In genomic region chr2:146321175-146321574, GRCh38 we compare ENCODE assay signal across 18 cellular contexts.
DNase-seq lines count a peak whose midpoint lies in the region; ATAC-seq, FAIRE-seq and TF ChIP-seq lines count a peak whose summit lies in the region.
"Had no signal": no experiment of that assay in that cellular context is flagged by ENCODE, and none has a peak within 500 bp of the region (broad histone marks: within the 10 kb centered on the region; RNA-seq: fewer than 3 reads in every experiment).

No MANE protein-coding gene starts in this region.

- TF ChIP-seq EP300 in H1 (IDR thresholded peaks at IDR 0.05; ENCODE audit: borderline replicate concordance in 1 of 2, low read depth in 2 of 2, low read length in 2 of 2) = no peak

- no peak overlapping the region for H3K4ac ChIP-seq in H1 (replicated peaks; ENCODE audit: insufficient read length, low read depth, low read length)

- TF ChIP-seq CTCF in H1 (IDR thresholded peaks at IDR 0.05; ENCODE audit: control extremely low read depth in 1 of 3, insufficient read depth in 1 of 3, low read depth in 1 of 3, low read length in 3 of 3) (no peak), upper lobe of right lung (IDR thresholded peaks at IDR 0.05) (no peak), breast epithelium (IDR thresholded peaks at IDR 0.05) (no peak)

- peak overlapping the region; percentile 76; the same call in 1 of the 2 replicates for H2AFZ ChIP-seq in H1 (ENCODE audit: low read length)

- H3K27ac ChIP-seq in BLaER1 (no peak overlapping the region), SJCRH30 (peak overlapping the region; percentile 26; the same call in 1 of the 2 replicates), H1 (ENCODE audit: low read depth, low read length) (no peak overlapping the region), muscle layer of duodenum (ENCODE audit: low read length) (no peak overlapping the region), upper lobe of right lung (no peak overlapping the region), breast epithelium (no peak overlapping the region)
- H3K27ac ChIP-seq: HL-60, skin epidermis had no signal

- H2BK120ac ChIP-seq in H1 (replicated peaks; ENCODE audit: low read depth, low read length) = no peak overlapping the region

- WGBS in H1 (ENCODE audit: extremely low coverage in 1 of 2, insufficient coverage in 1 of 2, insufficient read length in 1 of 2, insufficient replicate concordance in 2 of 2, low coverage in 1 of 2, low lambda C conversion rate in 2 of 2, missing lambda C conversion rate in 1 of 2), 2 experiments = 93% methylated on average over 2 of the region's 2 CpGs; no CpG with 5 or more reads in 1 of the 2 experiments

- no peak overlapping the region for H3K18ac ChIP-seq in H1 (ENCODE audit: extremely low read depth, low read length)

- peak overlapping the region; percentile 23 for H3K4me2 ChIP-seq in BLaER1
- H3K4me2 ChIP-seq in H1 (ENCODE audit: insufficient read depth in 1 of 2, low read depth in 2 of 2, low read length in 2 of 2) = no peak overlapping the region; a peak in 1 of 4 replicates

- H3K14ac ChIP-seq in H1 (ENCODE audit: insufficient read length) = no peak overlapping the region

- H2BK12ac ChIP-seq in H1 (ENCODE audit: low read depth, low read length) = peak overlapping the region; percentile 45; the same call in 1 of the 2 replicates

- H4K20me1 ChIP-seq in BLaER1 = no peaks in the 10 kb centered on the region
- no peaks in the 10 kb centered on the region for H4K20me1 ChIP-seq in H1 (replicated peaks in 1 of 2; ENCODE audit: control insufficient read depth in 1 of 2, insufficient read depth in 2 of 2, low read length in 2 of 2)

- DNase-seq in SJCRH30 = peak; percentile 75 to 85
- DNase-seq in H1 (ENCODE audit: low read depth in 1 of 2, low spot score in 2 of 2) = no peak
- DNase-seq in upper lobe of right lung = no peak
- DNase-seq in DMS 273 treated with DMSO at 0.1 percent for 48 hours (lab: John Stamatoyannopoulos, UW) = no peak
- DNase-seq in breast epithelium (ENCODE audit: low spot score in 2 of 2) = no peak
- DNase-seq: activated CD4-positive, alpha-beta T cell treated with anti-CD3 and anti-CD28 coated beads for 48 hours; central memory CD4-positive, alpha-beta T cell; NCI-H1417; stimulated activated naive B cell treated with anti-CD40 and anti-IgM and Interleukin-4, amounts not matched to agents 10 μg/mL and 1 μg/mL and 100 μg/mL, for 72 hours; T1000 had no signal

- no peak overlapping the region for H2AK5ac ChIP-seq in H1 (ENCODE audit: low read depth, low read length)

- no peak overlapping the region for H2BK20ac ChIP-seq in H1 (ENCODE audit: low read length)

- no peak overlapping the region for H3K23ac ChIP-seq in H1 (ENCODE audit: insufficient read length)

- no peak overlapping the region for H4K5ac ChIP-seq in H1 (ENCODE audit: insufficient read length, low read depth, low read length)

- H3K4me1 ChIP-seq in BLaER1 (peaks cover 17% of the 10 kb centered on the region), SJCRH30 (peaks cover 11% of the 10 kb centered on the region), H1 (replicated peaks in 1 of 4; ENCODE audit: control insufficient read depth in 3 of 4, insufficient read depth in 4 of 4, low read length in 3 of 4) (peaks cover 0 to 6% (median 0%) of the 10 kb centered on the region in 4 experiments; a peak in 1 of 7 replicates), muscle layer of duodenum (ENCODE audit: control insufficient read depth in 1 of 2, insufficient read depth in 2 of 2, low read length in 2 of 2) (no peaks in the 10 kb centered on the region), upper lobe of right lung (no peaks in the 10 kb centered on the region), breast epithelium (no peaks in the 10 kb centered on the region)

- no peaks in the 10 kb centered on the region for H3K23me2 ChIP-seq in H1 (ENCODE audit: low read depth, low read length)

- peak; percentile 24 for FAIRE-seq in H1 (lab: Jason Lieb, UNC)
- FAIRE-seq: G401.6, islet of Langerhans, urothelium cell line had no signal

- H3K9me3 ChIP-seq in BLaER1 = no peaks in the 10 kb centered on the region
- no peaks in the 10 kb centered on the region for H3K9me3 ChIP-seq in SJCRH30 (replicated peaks)
- no peaks in the 10 kb centered on the region for H3K9me3 ChIP-seq in H1 (ENCODE audit: insufficient read depth in 2 of 2, low read depth in 1 of 2, low read length in 1 of 2)
- no peaks in the 10 kb centered on the region for H3K9me3 ChIP-seq in muscle layer of duodenum (ENCODE audit: control insufficient read depth in 1 of 2, low read length in 2 of 2)
- no peaks in the 10 kb centered on the region for H3K9me3 ChIP-seq in upper lobe of right lung
- no peaks in the 10 kb centered on the region for H3K9me3 ChIP-seq in breast epithelium

- no peak overlapping the region for H2BK5ac ChIP-seq in H1 (ENCODE audit: low read depth, low read length)

- no peak overlapping the region for H4K8ac ChIP-seq in H1 (ENCODE audit: extremely low read depth, insufficient read depth, low read length)

- H3K79me2 ChIP-seq in H1 (ENCODE audit: control insufficient read depth in 1 of 2, insufficient read depth in 2 of 2, low read length in 2 of 2) = no peaks in the 10 kb centered on the region

- H3K9ac ChIP-seq in BLaER1 = no peak overlapping the region
- no peak overlapping the region for H3K9ac ChIP-seq in H1 (replicated peaks in 1 of 4; ENCODE audit: extremely low read depth in 1 of 4, low read depth in 3 of 4, low read length in 3 of 4)

- TF ChIP-seq POLR2A in H1 (IDR thresholded peaks at IDR 0.05; ENCODE audit: control extremely low read depth in 1 of 2, low read depth in 2 of 2, low read length in 2 of 2) (no peak), breast epithelium (IDR thresholded peaks at IDR 0.05) (no peak)

- no peak overlapping the region for H3K4me3 ChIP-seq in BLaER1
- 0 out of 2 replicates have a peak overlapping the region, but pooled peaks have one; percentile 5 for H3K4me3 ChIP-seq in SJCRH30
- no peak overlapping the region for H3K4me3 ChIP-seq in H1 (ENCODE audit: extremely low read depth in 1 of 4, insufficient read depth in 2 of 4, low read depth in 3 of 4, low read length in 4 of 4)
- H3K4me3 ChIP-seq in muscle layer of duodenum (ENCODE audit: low read depth in 1 of 2, low read length in 2 of 2) = peak overlapping the region; percentile 9 to 14
- H3K4me3 ChIP-seq in upper lobe of right lung = no peak overlapping the region
- no peak overlapping the region for H3K4me3 ChIP-seq in breast epithelium
- H3K4me3 ChIP-seq: skin epidermis had no signal

- no peak for TF ChIP-seq RAD21 in H1 (IDR thresholded peaks at IDR 0.05 in 1 of 2, conservative IDR thresholded peaks at IDR 0.05 in 1 of 2; ENCODE audit: low read depth in 2 of 2, low read length in 2 of 2)

- H3K36me3 ChIP-seq in BLaER1 = no peaks in the 10 kb centered on the region
- no peaks in the 10 kb centered on the region for H3K36me3 ChIP-seq in SJCRH30
- no peaks in the 10 kb centered on the region for H3K36me3 ChIP-seq in H1 (ENCODE audit: control insufficient read depth in 2 of 4, insufficient read depth in 4 of 4, low read length in 3 of 4)
- no peaks in the 10 kb centered on the region for H3K36me3 ChIP-seq in muscle layer of duodenum (ENCODE audit: control insufficient read depth in 1 of 2, insufficient read depth in 2 of 2, low read length in 2 of 2)
- no peaks in the 10 kb centered on the region for H3K36me3 ChIP-seq in upper lobe of right lung
- no peaks in the 10 kb centered on the region for H3K36me3 ChIP-seq in breast epithelium

- intact Hi-C loops in upper lobe of right lung (cut with DNase I) (no loop called here), breast epithelium (cut with DNase I; ENCODE audit: low total_unique reads) (no loop called here)

- ATAC-seq in upper lobe of right lung (no peak), HG02973 (IDR thresholded peaks at IDR 0.05; ENCODE audit: unreplicated experiment) (no peak)
- ATAC-seq: stimulated activated naive B cell treated with anti-CD40 and anti-IgM and Interleukin-4, amounts not matched to agents 10 μg/mL and 1 μg/mL and 100 μg/mL, for 72 hours had no signal

- H4K91ac ChIP-seq in H1 (replicated peaks; ENCODE audit: insufficient read length, low read length) = peak overlapping the region; percentile 54

- H3K27me3 ChIP-seq in BLaER1 (no peaks in the 10 kb centered on the region), SJCRH30 (no peaks in the 10 kb centered on the region), H1 (replicated peaks in 1 of 4; ENCODE audit: control insufficient read depth in 3 of 4, extremely low read depth in 1 of 4, insufficient read depth in 3 of 4, low read length in 3 of 4) (no peaks in the 10 kb centered on the region), muscle layer of duodenum (ENCODE audit: low read depth, low read length) (no peaks in the 10 kb centered on the region), upper lobe of right lung (no peaks in the 10 kb centered on the region), breast epithelium (no peaks in the 10 kb centered on the region)

- CTCF ChIA-PET in H1 (lab: Charles Lee; ENCODE audit: partially characterized antibody) = interaction anchor here (0.8 kb wide), 1 partner anchor 8 kb away, joined by 3 read pairs; no protein-coding TSS in a partner anchor

- H2BK15ac ChIP-seq in H1 (ENCODE audit: low read length) = 0 out of 2 replicates have a peak overlapping the region, but pooled peaks have one; percentile 18

- H3K56ac ChIP-seq in H1 (replicated peaks; ENCODE audit: insufficient read length, low read depth, low read length) = no peak overlapping the region

- H3K79me1 ChIP-seq in H1 (ENCODE audit: low read depth, low read length) = no peaks in the 10 kb centered on the region

- POLR2A ChIA-PET in H1 (lab: Charles Lee; ENCODE audit: partially characterized antibody) = interaction anchor here (1.1 kb wide), 1 partner anchor 220 kb away, joined by 3 read pairs; no protein-coding TSS in a partner anchor

TF ChIP-seq in H1, 55 proteins besides CTCF, POLR2A, EP300 and RAD21 (continues in another document):
- TF ChIP-seq ATF3 (IDR thresholded peaks at IDR 0.05; ENCODE audit: insufficient read depth, low read depth, low read length) (no peak), CEBPB (IDR thresholded peaks at IDR 0.05; ENCODE audit: low read depth, low read length) (no peak), POU5F1 (IDR thresholded peaks at IDR 0.05; ENCODE audit: low read depth, low read length) (no peak)

Comparison
In these comparisons a context has a peak if more than half of its experiments do, and no peak if none do; other contexts are left out.
1. H3K4me3 ChIP-seq: peak in SJCRH30 (single experiment) and muscle layer of duodenum (2 of 2); none in BLaER1 (single experiment), H1 (0 of 4), upper lobe of right lung (single experiment) and breast epithelium (0 of 3).
2. DNase-seq: peak in SJCRH30 (2 of 2); none in H1 (0 of 2), upper lobe of right lung (single experiment), DMS 273 treated with DMSO at 0.1 percent for 48 hours (single experiment) and breast epithelium (0 of 2).